In genomic region chr14:75070383-75070782, GRCh38 we compare ENCODE assay signal across 11 cellular contexts. TPM values are rescaled to one million over a fixed set of nuclear protein-coding genes. Genes with fewer than 3 reads are reported as not detected.
DNase-seq lines count a peak whose midpoint lies in the region; ATAC-seq, FAIRE-seq and TF ChIP-seq lines count a peak whose summit lies in the region.
"Had no signal": no experiment of that assay in that cellular context is flagged by ENCODE, and none has a peak within 500 bp of the region (broad histone marks: within the 10 kb centered on the region; RNA-seq: fewer than 3 reads in every experiment).

No MANE protein-coding gene starts in this region.

- POLR2A ChIA-PET in Caco-2 (lab: Charles Lee) (no interaction called here), RWPE1 (lab: Yijun Ruan, JAX; ENCODE audit: low non-redundant PET) (interaction anchor here (0.5 kb wide), 1 partner anchor 19 kb away, joined by 4 read pairs; the partner anchor contains the start of gene MLH3)

- H2AFZ ChIP-seq in keratinocyte (ENCODE audit: control insufficient read depth, low read length): no peak overlapping the region

- H3K9me3 ChIP-seq in Caco-2: no peaks in the 10 kb centered on the region
- H3K9me3 ChIP-seq in keratinocyte (ENCODE audit: control insufficient read depth, low read depth, low read length): no peaks in the 10 kb centered on the region
- H3K9me3 ChIP-seq: SK-N-SH had no signal

- peaks cover 6% of the 10 kb centered on the region for H3K4me1 Mint-ChIP-seq in Caco-2 (ENCODE audit: low read depth, unreplicated experiment)

- H3K27me3 ChIP-seq in Caco-2 (replicated peaks; ENCODE audit: control insufficient read depth, insufficient read depth, low read length) (no peaks in the 10 kb centered on the region), keratinocyte (ENCODE audit: control insufficient read depth, extremely low read depth, insufficient read depth, low read length) (no peaks in the 10 kb centered on the region)

- H3K4me1 ChIP-seq in Caco-2 (peaks cover 5% of the 10 kb centered on the region), keratinocyte (ENCODE audit: control insufficient read depth, extremely low read depth, insufficient read depth, low read length) (peaks cover 22% of the 10 kb centered on the region)

- H3K4me3 ChIP-seq in Caco-2 (ENCODE audit: low read depth, low read length): peak overlapping the region; percentile 54; the same call in 1 of the 2 replicates
- H3K4me3 ChIP-seq in keratinocyte (ENCODE audit: control insufficient read depth in 2 of 3, extremely low read depth in 1 of 3, insufficient read depth in 2 of 3, low read depth in 1 of 3, low read length in 3 of 3): no peak overlapping the region
- no peak overlapping the region for H3K4me3 ChIP-seq in skin epidermis

- CTCF ChIA-PET in Caco-2 (lab: Charles Lee): interaction anchor here (1.3 kb wide), 1 partner anchor 125 kb away, joined by 5 read pairs; no protein-coding TSS in a partner anchor
- CTCF ChIA-PET in RWPE1 (lab: Yijun Ruan, JAX): no interaction called here

- FAIRE-seq in keratinocyte (lab: Jason Lieb, UNC): no peak

- H3K36me3 Mint-ChIP-seq in Caco-2 (ENCODE audit: insufficient read depth, unreplicated experiment): peaks cover 6% of the 10 kb centered on the region

- no peak overlapping the region for H3K27ac Mint-ChIP-seq in Caco-2 (ENCODE audit: unreplicated experiment)

- H3K9me1 ChIP-seq in keratinocyte (ENCODE audit: control insufficient read depth, extremely low read depth, insufficient read depth, low read length): no peaks in the 10 kb centered on the region

- no peaks in the 10 kb centered on the region for H3K36me3 ChIP-seq in Caco-2 (ENCODE audit: control insufficient read depth, insufficient read depth, low read length)
- no peaks in the 10 kb centered on the region for H3K36me3 ChIP-seq in keratinocyte (ENCODE audit: control insufficient read depth in 2 of 2, extremely low read depth in 1 of 2, insufficient read depth in 2 of 2, low read length in 2 of 2)

- no peak for TF ChIP-seq POLR2A in erythroblast (IDR thresholded peaks at IDR 0.05; ENCODE audit: low read length)

- H4K20me1 ChIP-seq in keratinocyte (ENCODE audit: control insufficient read depth, extremely low read depth, insufficient read depth, low read length): no peaks in the 10 kb centered on the region

- no TSS peak for BruUV-seq in Caco-2 (replicated peaks; lab: Mats Ljungman, UMichigan)

- H3K27ac ChIP-seq in RWPE1: peak overlapping the region; percentile 92
- no peak overlapping the region for H3K27ac ChIP-seq in keratinocyte (ENCODE audit: control insufficient read depth, insufficient read depth, low read length)
- peak overlapping the region in 16 of 21 experiments; percentile 62 to 95 (median 85) for H3K27ac ChIP-seq in skin epidermis

- dilution Hi-C loops in keratinocyte (cut with MboI; ENCODE audit: extremely low pct_ligation_motif_present, low sequenced_read_pairs): no loop called here

- no peak for TF ChIP-seq CTCF in Caco-2 (IDR thresholded peaks at IDR 0.05; ENCODE audit: insufficient read depth in 1 of 2, low read depth in 1 of 2, low read length in 1 of 2, severe bottlenecking in 1 of 2, unreplicated experiment in 1 of 2)
- TF ChIP-seq CTCF in RWPE1 (conservative IDR thresholded peaks at IDR 0.05; ENCODE audit: low read depth): no peak
- TF ChIP-seq CTCF in keratinocyte (optimal IDR thresholded peaks at IDR 0.05 in 1 of 3, IDR thresholded peaks at IDR 0.05 in 1 of 3, conservative IDR thresholded peaks at IDR 0.05 in 1 of 3; ENCODE audit: extremely low read depth in 1 of 3, insufficient read depth in 2 of 3, low read length in 3 of 3): no peak

- intact Hi-C loops in Caco-2 (cut with micrococcal nuclease; ENCODE audit: unreplicated experiment): no loop called here

- ATAC-seq in HG02870 (IDR thresholded peaks at IDR 0.05; ENCODE audit: unreplicated experiment): no peak

- no peaks in the 10 kb centered on the region for H3K27me3 Mint-ChIP-seq in Caco-2 (ENCODE audit: insufficient read depth, unreplicated experiment)

- no peak overlapping the region for H3K9ac ChIP-seq in keratinocyte (ENCODE audit: control insufficient read depth, extremely low read depth, insufficient read depth, low read length)

- DNase-seq in Caco-2 (no peak), RWPE1 (ENCODE audit: low spot score) (no peak), keratinocyte (ENCODE audit: low read depth, low spot score) (no peak), iPS-NIHi7 (ENCODE audit: extremely low spot score) (no peak), erythroblast (lab: John Stamatoyannopoulos, UW) (no peak), cortex of kidney (lab: John Stamatoyannopoulos, UW) (no peak)
- DNase-seq: activated T-cell treated with anti-CD3 and anti-CD28 coated beads for 4 hours, DND-41, SK-N-SH had no signal

- no peaks in the 10 kb centered on the region for H3K9me3 Mint-ChIP-seq in Caco-2 (ENCODE audit: unreplicated experiment)

- no peak overlapping the region for H3K4me3 Mint-ChIP-seq in Caco-2 (ENCODE audit: unreplicated experiment)

- H3K4me2 ChIP-seq in keratinocyte (ENCODE audit: control insufficient read depth, extremely low read depth, insufficient read depth, low read depth, low read length): peak overlapping the region; percentile 99

- no peaks in the 10 kb centered on the region for H3K79me2 ChIP-seq in keratinocyte (ENCODE audit: control insufficient read depth, insufficient read depth, low read length)

RNA-seq across cellular contexts. Expression of gene ZC2HC1C, which starts 0.9 kb away (rescaled TPM):
- 2.5 and 3.8 TPM in 2 replicates for total RNA-seq in Caco-2 (2022)
- polyA plus RNA-seq in keratinocyte: 0.23 to 0.68 TPM (median 0.32 TPM) in 3 replicates
- polyA plus RNA-seq in keratinocyte (2011; ENCODE audit: low read depth): 0.24 TPM
- polyA plus RNA-seq in keratinocyte (2011; cell fraction: cytosol; rRNA removed): 0.38 and 0.47 TPM in 2 replicates
- 0.56 and 0.96 TPM in 2 replicates for polyA plus RNA-seq in keratinocyte (2011; cell fraction: nucleus; rRNA removed)
- 0.32 and 0.57 TPM in 2 replicates for polyA plus RNA-seq in keratinocyte (2012; ENCODE audit: low replicate concordance)
- 1.0 to 1.1 TPM in 2 of 3 replicates, not detected in the other for polyA minus RNA-seq in keratinocyte
- polyA minus RNA-seq in keratinocyte (2011; cell fraction: cytosol; rRNA and poly(A)+ RNA removed): not detected
- 0.32 TPM in 1 of 2 replicates, not detected in the other for polyA minus RNA-seq in keratinocyte (2011; cell fraction: nucleus; rRNA and poly(A)+ RNA removed)

RNA-seq across cellular contexts. Expression of gene ACYP1, which starts 6.6 kb away (rescaled TPM):
- 16.0 and 21.3 TPM in 2 replicates for total RNA-seq in Caco-2 (2022)
- 16.7 to 32.9 TPM (median 19.8 TPM) in 3 replicates for polyA plus RNA-seq in keratinocyte
- polyA plus RNA-seq in keratinocyte (2011; ENCODE audit: low read depth): 7.5 TPM
- 20.2 and 21.7 TPM in 2 replicates for polyA plus RNA-seq in keratinocyte (2011; cell fraction: cytosol; rRNA removed)
- polyA plus RNA-seq in keratinocyte (2011; cell fraction: nucleus; rRNA removed): 21.1 and 32.7 TPM in 2 replicates
- polyA plus RNA-seq in keratinocyte (2012; ENCODE audit: low replicate concordance): 16.4 and 18.7 TPM in 2 replicates
- polyA minus RNA-seq in keratinocyte: 1.2 to 7.2 TPM in 2 of 3 replicates, not detected in the other
- not detected for polyA minus RNA-seq in keratinocyte (2011; cell fraction: cytosol; rRNA and poly(A)+ RNA removed)
- polyA minus RNA-seq in keratinocyte (2011; cell fraction: nucleus; rRNA and poly(A)+ RNA removed): 2.3 and 6.7 TPM in 2 replicates

RNA-seq across cellular contexts. Expression of gene MLH3, which starts 19.1 kb away (rescaled TPM):
- total RNA-seq in Caco-2 (2022): 23.2 and 24.5 TPM in 2 replicates
- 8.8 to 13.8 TPM (median 13.0 TPM) in 3 replicates for polyA plus RNA-seq in keratinocyte
- 6.0 TPM for polyA plus RNA-seq in keratinocyte (2011; ENCODE audit: low read depth)
- polyA plus RNA-seq in keratinocyte (2011; cell fraction: cytosol; rRNA removed): 4.3 and 10.2 TPM in 2 replicates
- polyA plus RNA-seq in keratinocyte (2011; cell fraction: nucleus; rRNA removed): 24.2 and 25.3 TPM in 2 replicates
- polyA plus RNA-seq in keratinocyte (2012; ENCODE audit: low replicate concordance): 6.8 and 9.0 TPM in 2 replicates
- 11.0 to 25.6 TPM (median 12.0 TPM) in 3 replicates for polyA minus RNA-seq in keratinocyte
- 3.3 TPM for polyA minus RNA-seq in keratinocyte (2011; cell fraction: cytosol; rRNA and poly(A)+ RNA removed)
- polyA minus RNA-seq in keratinocyte (2011; cell fraction: nucleus; rRNA and poly(A)+ RNA removed): 12.9 and 23.2 TPM in 2 replicates

RNA-seq across cellular contexts. Expression of gene NEK9, which starts 56.5 kb away (rescaled TPM):
- total RNA-seq in Caco-2 (2022): 64.0 and 69.2 TPM in 2 replicates
- polyA plus RNA-seq in keratinocyte: 23.0 to 43.7 TPM (median 27.9 TPM) in 3 replicates
- 8.9 TPM for polyA plus RNA-seq in keratinocyte (2011; ENCODE audit: low read depth)
- 14.4 and 24.7 TPM in 2 replicates for polyA plus RNA-seq in keratinocyte (2011; cell fraction: cytosol; rRNA removed)
- polyA plus RNA-seq in keratinocyte (2011; cell fraction: nucleus; rRNA removed): 47.1 and 52.6 TPM in 2 replicates
- 20.9 and 27.7 TPM in 2 replicates for polyA plus RNA-seq in keratinocyte (2012; ENCODE audit: low replicate concordance)
- polyA minus RNA-seq in keratinocyte: 12.6 to 30.4 TPM (median 23.9 TPM) in 3 replicates
- 16.7 TPM for polyA minus RNA-seq in keratinocyte (2011; cell fraction: cytosol; rRNA and poly(A)+ RNA removed)
- polyA minus RNA-seq in keratinocyte (2011; cell fraction: nucleus; rRNA and poly(A)+ RNA removed): 35.6 and 39.6 TPM in 2 replicates
